Comparison of ENCODE assay signal across 17 cellular contexts in the genomic region with DNA sequence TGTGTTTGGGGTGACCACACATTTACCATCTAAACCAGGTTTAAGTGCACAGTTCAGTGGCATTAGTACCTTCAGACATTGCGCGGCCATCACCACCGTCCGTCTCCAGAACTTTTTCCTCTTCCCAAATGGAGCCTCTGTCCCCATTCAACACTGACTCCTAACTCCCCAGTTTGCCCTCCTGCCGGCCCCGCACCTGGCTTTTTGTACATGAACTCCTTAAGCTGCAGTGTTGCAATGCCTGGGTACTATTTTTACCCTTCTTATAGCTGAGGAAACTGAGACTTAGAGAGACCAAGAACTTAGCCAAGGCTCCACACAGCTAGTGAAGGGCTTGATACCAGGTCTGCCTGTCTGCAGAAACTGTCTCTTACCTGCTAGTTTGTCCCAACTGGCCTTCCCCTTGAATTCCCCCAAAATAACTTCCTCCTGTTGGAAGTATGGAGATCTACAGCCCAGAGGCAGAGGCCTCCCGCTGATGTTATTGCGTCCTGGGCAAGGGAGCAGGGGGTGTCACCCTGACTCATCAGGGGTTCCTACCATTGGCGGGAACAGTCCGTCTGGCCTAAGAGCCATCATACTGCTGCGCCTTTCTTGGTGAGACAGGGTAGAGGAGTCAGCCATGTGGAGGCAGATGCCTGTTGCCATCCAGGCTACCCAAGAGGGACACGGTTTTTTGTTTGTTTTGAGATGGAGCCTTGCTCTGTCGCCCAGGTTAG.
"Had no signal": no experiment of that assay in that cellular context is flagged by ENCODE, and none has a peak within 500 bp of the region (broad histone marks: within the 10 kb centered on the region; RNA-seq: fewer than 3 reads in every experiment).

No MANE protein-coding gene starts in this region.

- H3K36me3 ChIP-seq: cardiac muscle cell had no signal

- H3K27ac ChIP-seq: cardiac muscle cell, dorsolateral prefrontal cortex, prostate gland, testis had no signal

- H3K9me3 ChIP-seq: prostate gland, spleen, stomach, testis had no signal

- H3K4me1 Mint-ChIP-seq: natural killer cell, WTC11 had no signal

- H3K27me3 ChIP-seq: cardiac muscle cell, dorsolateral prefrontal cortex, spleen, stomach, testis had no signal

- H3K9me3 Mint-ChIP-seq: activated T-helper 1 cell treated with anti-CD3 and anti-CD28 coated beads, Interleukin-12 subunit alpha, Interleukin-12 subunit beta, Interleukin-2, Interleukin-4 antibody, amounts not matched to agents 30 ng/mL and 10 ng/mL and 1 ng/mL, durations not matched to agents 14 hours and 24 hours and 36 hours; natural killer cell; T-helper 1 cell treated with Interleukin-12 subunit alpha and Interleukin-12 subunit beta and Interleukin-4 antibody, amounts not matched to agents 30 μg/mL and 1 μg/mL, for 36 hours; WTC11 had no signal

- DNase-seq: activated CD4-positive, alpha-beta T cell treated with anti-CD3 and anti-CD28 coated beads for 48 hours; activated CD8-positive, alpha-beta memory T cell treated with anti-CD3 and anti-CD28 coated beads for 24 hours; activated naive CD4-positive, alpha-beta T cell treated with Interleukin-2 at 50 U/mL for 16 hours; dorsolateral prefrontal cortex; erythroblast; hippocampal formation; mesendoderm; natural killer cell; occipital lobe; spleen; stomach; testis had no signal

- H3K4me1 ChIP-seq: prostate gland had no signal

- H3K4me3 Mint-ChIP-seq: activated T-helper 1 cell treated with anti-CD3 and anti-CD28 coated beads, Interleukin-12 subunit alpha, Interleukin-12 subunit beta, Interleukin-2, Interleukin-4 antibody, amounts not matched to agents 30 ng/mL and 10 ng/mL and 1 ng/mL, durations not matched to agents 14 hours and 24 hours and 36 hours; natural killer cell; T-helper 1 cell treated with Interleukin-12 subunit alpha and Interleukin-12 subunit beta and Interleukin-4 antibody, amounts not matched to agents 30 μg/mL and 1 μg/mL, for 36 hours; WTC11 had no signal

- ATAC-seq: natural killer cell, WTC11 had no signal

- H3K27ac Mint-ChIP-seq: activated T-helper 1 cell treated with anti-CD3 and anti-CD28 coated beads, Interleukin-12 subunit alpha, Interleukin-12 subunit beta, Interleukin-2, Interleukin-4 antibody, amounts not matched to agents 30 ng/mL and 10 ng/mL and 1 ng/mL, durations not matched to agents 14 hours and 24 hours and 36 hours; natural killer cell; T-helper 1 cell treated with Interleukin-12 subunit alpha and Interleukin-12 subunit beta and Interleukin-4 antibody, amounts not matched to agents 30 μg/mL and 1 μg/mL, for 36 hours; WTC11 had no signal

- H3K4me3 ChIP-seq: cardiac muscle cell, dorsolateral prefrontal cortex, prostate gland, spleen, stomach, testis had no signal

- H3K36me3 Mint-ChIP-seq: natural killer cell had no signal
